ENCODE assay signal across 18 cellular contexts in genomic region chr16:48272837-48273421, GRCh38. TPM values are rescaled to one million over a fixed set of nuclear protein-coding genes. Genes with fewer than 3 reads are reported as not detected.
DNase-seq lines count a peak whose midpoint lies in the region; ATAC-seq and TF ChIP-seq lines count a peak whose summit lies in the region.
"Had no signal": no experiment of that assay in that cellular context is flagged by ENCODE, and none has a peak within 500 bp of the region (broad histone marks: within the 10 kb centered on the region; RNA-seq: fewer than 3 reads in every experiment).

No MANE protein-coding gene starts in this region.

- peaks cover 22% of the 10 kb centered on the region for H3K36me3 Mint-ChIP-seq in brain

- ATAC-seq in gastroesophageal sphincter (peak; percentile 48), HG03520 (IDR thresholded peaks at IDR 0.05; ENCODE audit: unreplicated experiment) (no peak)
- ATAC-seq: GM23338; stimulated activated naive CD8-positive, alpha-beta T cell treated with anti-CD3 and anti-CD28 coated beads, Interleukin-15, amount 100 ng/mL, for 72 hours; WTC11 had no signal

- peak overlapping the region in 2 of 5 experiments; percentile 36 to 73 for H3K4me3 Mint-ChIP-seq in brain
- H3K4me3 Mint-ChIP-seq: activated naive CD4-positive, alpha-beta T cell treated with anti-CD3 and anti-CD28 coated beads, Interleukin-2, amount 10 ng/mL, durations not matched to agents 7 days and 5 days; central memory CD8-positive, alpha-beta T cell; GM23338; stimulated activated naive CD8-positive, alpha-beta T cell treated with anti-CD3 and anti-CD28 coated beads, Interleukin-15, amount 100 ng/mL, for 72 hours; WTC11 had no signal

- no peaks in the 10 kb centered on the region for H3K27me3 ChIP-seq in gastroesophageal sphincter

- no peak for TF ChIP-seq POLR2A in gastroesophageal sphincter (IDR thresholded peaks at IDR 0.05)

- H3K4me1 Mint-ChIP-seq in brain: peaks cover 56% of the 10 kb centered on the region
- H3K4me1 Mint-ChIP-seq: activated naive CD4-positive, alpha-beta T cell treated with anti-CD3 and anti-CD28 coated beads, Interleukin-2, amount 10 ng/mL, durations not matched to agents 7 days and 5 days; central memory CD8-positive, alpha-beta T cell had no signal

- H3K9me3 Mint-ChIP-seq in brain: no peaks in the 10 kb centered on the region
- H3K9me3 Mint-ChIP-seq: activated naive CD4-positive, alpha-beta T cell treated with anti-CD3 and anti-CD28 coated beads, Interleukin-2, amount 10 ng/mL, durations not matched to agents 7 days and 5 days; central memory CD8-positive, alpha-beta T cell; GM23338; stimulated activated naive CD8-positive, alpha-beta T cell treated with anti-CD3 and anti-CD28 coated beads, Interleukin-15, amount 100 ng/mL, for 72 hours; WTC11 had no signal

- H3K4me3 ChIP-seq in gastroesophageal sphincter: no peak overlapping the region
- H3K4me3 ChIP-seq: GM23338, smooth muscle cell had no signal

- WGBS in gastroesophageal sphincter (ENCODE audit: low coverage in 1 of 2), 2 donors: 59 to 74% methylated on average over 8 of the region's 8 CpGs

- peak overlapping the region in 4 of 5 experiments; percentile 41 to 93 (median 64) for H3K27ac Mint-ChIP-seq in brain
- H3K27ac Mint-ChIP-seq: activated naive CD4-positive, alpha-beta T cell treated with anti-CD3 and anti-CD28 coated beads, Interleukin-2, amount 10 ng/mL, durations not matched to agents 7 days and 5 days; GM23338; WTC11 had no signal

- H3K4me1 ChIP-seq in gastroesophageal sphincter: peaks cover 0 to 64% (median 7%) of the 10 kb centered on the region in 3 donors

- peaks cover 2 to 29% of the 10 kb centered on the region in 2 donors for H3K36me3 ChIP-seq in gastroesophageal sphincter

- POLR2A ChIA-PET in GM10248 (lab: Yijun Ruan, JAX): no interaction called here

- DNase-seq in midbrain (lab: John Stamatoyannopoulos, UW) (peak; percentile 71), GM10248 (ENCODE audit: extremely low spot score) (no peak), SK-N-DZ (ENCODE audit: low spot score) (no peak)
- no peak for DNase-seq in activated CD8-positive, alpha-beta memory T cell treated with anti-CD3 and anti-CD28 coated beads, Interleukin-2, amount 50 U/mL, for 4 hours
- DNase-seq: activated naive CD4-positive, alpha-beta T cell treated with anti-CD3 and anti-CD28 coated beads, Interleukin-2, amount 10 ng/mL, durations not matched to agents 7 days and 5 days; KG1; NCI-H1417; NCI-H345; stimulated activated naive CD8-positive, alpha-beta T cell treated with anti-CD3 and anti-CD28 coated beads, Interleukin-15, amount 100 ng/mL, for 72 hours had no signal

- H3K27me3 Mint-ChIP-seq in brain: no peaks in the 10 kb centered on the region
- H3K27me3 Mint-ChIP-seq: activated naive CD4-positive, alpha-beta T cell treated with anti-CD3 and anti-CD28 coated beads, Interleukin-2, amount 10 ng/mL, durations not matched to agents 7 days and 5 days; central memory CD8-positive, alpha-beta T cell; stimulated activated naive CD8-positive, alpha-beta T cell treated with anti-CD3 and anti-CD28 coated beads, Interleukin-15, amount 100 ng/mL, for 72 hours had no signal

- TF ChIP-seq CTCF in brain (conservative IDR thresholded peaks at IDR 0.05): no peak
- TF ChIP-seq CTCF in gastroesophageal sphincter (IDR thresholded peaks at IDR 0.05): no peak
- no peak for TF ChIP-seq CTCF in GM10248 (IDR thresholded peaks at IDR 0.05; ENCODE audit: control extremely low read depth, extremely low read depth, low read depth, missing control alignments)

- no peak for TF ChIP-seq EP300 in gastroesophageal sphincter (IDR thresholded peaks at IDR 0.05)

- H3K9me3 ChIP-seq in gastroesophageal sphincter: no peaks in the 10 kb centered on the region

- CTCF ChIA-PET in GM10248 (lab: Yijun Ruan, JAX): interaction anchor here (2.0 kb wide), 1 partner anchor 14 kb away, joined by 5 read pairs; no protein-coding TSS in a partner anchor

- H3K27ac ChIP-seq in gastroesophageal sphincter (peak overlapping the region in 3 of 4 donors; percentile 36 to 64 (median 38)), temporal lobe (ENCODE audit: low read depth, low read length) (peak overlapping the region; percentile 70)

RNA-seq across cellular contexts. Expression of gene ABCC11, which starts 25.6 kb away (rescaled TPM):
- 0.37 TPM for polyA plus RNA-seq in brain (ENCODE audit: insufficient read depth, low read depth, low replicate concordance)
- not detected for total RNA-seq in gastroesophageal sphincter
- total RNA-seq in temporal lobe: 0.25 TPM
- 0.24 TPM in 2 replicates for polyA plus RNA-seq in SK-N-DZ (2014; cell fraction: cytosol; rRNA removed)
- polyA plus RNA-seq in SK-N-DZ (2014; cell fraction: nucleus; rRNA removed): 0.35 TPM in 1 of 2 replicates, not detected in the other
- total RNA-seq: epithelial cell of proximal tubule, GM23338, smooth muscle cell, WTC11 had no signal
- polyA plus RNA-seq: smooth muscle cell had no signal

RNA-seq across cellular contexts. Expression of gene LONP2, which starts 28.8 kb away (rescaled TPM):
- polyA plus RNA-seq in brain (ENCODE audit: insufficient read depth, low read depth, low replicate concordance): 31.0 TPM
- 10 to 100 TPM; 61.5 to 83.7 (median 72.3) TPM for total RNA-seq in gastroesophageal sphincter
- total RNA-seq in temporal lobe: 51.9 TPM
- polyA plus RNA-seq in SK-N-DZ (2014; cell fraction: cytosol; rRNA removed): 17.5 and 22.2 TPM in 2 replicates
- 16.6 and 21.0 TPM in 2 replicates for polyA plus RNA-seq in SK-N-DZ (2014; cell fraction: nucleus; rRNA removed)
